Comparison of ENCODE assay signal across 1 cellular context in the genomic region with DNA sequence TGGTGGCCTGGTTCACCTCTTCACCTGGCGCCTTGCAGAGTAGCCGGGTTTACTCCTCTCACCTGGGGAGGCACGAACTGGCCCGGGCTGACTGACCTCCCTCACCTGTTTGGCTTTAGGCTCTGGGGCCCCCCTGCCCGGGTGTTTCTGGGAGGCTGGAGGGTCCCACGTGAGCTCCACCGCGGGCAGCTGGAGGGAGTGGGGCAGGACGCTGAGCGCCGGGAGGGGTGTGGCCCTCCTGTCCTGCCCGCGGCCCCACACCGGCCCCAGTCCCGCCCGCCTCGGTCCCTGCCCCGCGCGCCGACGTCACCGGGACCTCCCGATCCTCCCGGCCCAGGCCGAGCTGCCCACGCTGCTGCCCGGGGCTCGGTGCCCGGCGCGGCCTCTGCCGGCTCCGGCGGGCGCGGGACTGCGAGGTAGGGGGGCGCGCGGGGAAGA.
TF ChIP-seq lines count a peak whose summit lies in the region.

A gene with protein sequence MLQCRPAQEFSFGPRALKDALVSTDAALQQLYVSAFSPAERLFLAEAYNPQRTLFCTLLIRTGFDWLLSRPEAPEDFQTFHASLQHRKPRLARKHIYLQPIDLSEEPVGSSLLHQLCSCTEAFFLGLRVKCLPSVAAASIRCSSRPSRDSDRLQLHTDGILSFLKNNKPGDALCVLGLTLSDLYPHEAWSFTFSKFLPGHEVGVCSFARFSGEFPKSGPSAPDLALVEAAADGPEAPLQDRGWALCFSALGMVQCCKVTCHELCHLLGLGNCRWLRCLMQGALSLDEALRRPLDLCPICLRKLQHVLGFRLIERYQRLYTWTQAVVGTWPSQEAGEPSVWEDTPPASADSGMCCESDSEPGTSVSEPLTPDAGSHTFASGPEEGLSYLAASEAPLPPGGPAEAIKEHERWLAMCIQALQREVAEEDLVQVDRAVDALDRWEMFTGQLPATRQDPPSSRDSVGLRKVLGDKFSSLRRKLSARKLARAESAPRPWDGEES (plus strand): TSS at position 322 of the 438 bp plus-strand sequence. CDS start 12,250 bp downstream, outside the sequence.

TF ChIP-seq in WTC11, 78 proteins besides CTCF, POLR2A, EP300 and RAD21 (continued from another document):
- TF ChIP-seq, protein P1, sequence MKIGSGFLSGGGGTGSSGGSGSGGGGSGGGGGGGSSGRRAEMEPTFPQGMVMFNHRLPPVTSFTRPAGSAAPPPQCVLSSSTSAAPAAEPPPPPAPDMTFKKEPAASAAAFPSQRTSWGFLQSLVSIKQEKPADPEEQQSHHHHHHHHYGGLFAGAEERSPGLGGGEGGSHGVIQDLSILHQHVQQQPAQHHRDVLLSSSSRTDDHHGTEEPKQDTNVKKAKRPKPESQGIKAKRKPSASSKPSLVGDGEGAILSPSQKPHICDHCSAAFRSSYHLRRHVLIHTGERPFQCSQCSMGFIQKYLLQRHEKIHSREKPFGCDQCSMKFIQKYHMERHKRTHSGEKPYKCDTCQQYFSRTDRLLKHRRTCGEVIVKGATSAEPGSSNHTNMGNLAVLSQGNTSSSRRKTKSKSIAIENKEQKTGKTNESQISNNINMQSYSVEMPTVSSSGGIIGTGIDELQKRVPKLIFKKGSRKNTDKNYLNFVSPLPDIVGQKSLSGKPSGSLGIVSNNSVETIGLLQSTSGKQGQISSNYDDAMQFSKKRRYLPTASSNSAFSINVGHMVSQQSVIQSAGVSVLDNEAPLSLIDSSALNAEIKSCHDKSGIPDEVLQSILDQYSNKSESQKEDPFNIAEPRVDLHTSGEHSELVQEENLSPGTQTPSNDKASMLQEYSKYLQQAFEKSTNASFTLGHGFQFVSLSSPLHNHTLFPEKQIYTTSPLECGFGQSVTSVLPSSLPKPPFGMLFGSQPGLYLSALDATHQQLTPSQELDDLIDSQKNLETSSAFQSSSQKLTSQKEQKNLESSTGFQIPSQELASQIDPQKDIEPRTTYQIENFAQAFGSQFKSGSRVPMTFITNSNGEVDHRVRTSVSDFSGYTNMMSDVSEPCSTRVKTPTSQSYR (CRISPR knock-in tag; IDR thresholded peaks at IDR 0.05), result no peak
- TF ChIP-seq GTF2I (CRISPR knock-in tag; conservative IDR thresholded peaks at IDR 0.05) (no peak), ZNF219 (CRISPR knock-in tag; IDR thresholded peaks at IDR 0.05; ENCODE audit: borderline replicate concordance) (no peak), NR3C1 (CRISPR knock-in tag; conservative IDR thresholded peaks at IDR 0.05; ENCODE audit: low read depth) (no peak)
- TF ChIP-seq, protein P2, sequence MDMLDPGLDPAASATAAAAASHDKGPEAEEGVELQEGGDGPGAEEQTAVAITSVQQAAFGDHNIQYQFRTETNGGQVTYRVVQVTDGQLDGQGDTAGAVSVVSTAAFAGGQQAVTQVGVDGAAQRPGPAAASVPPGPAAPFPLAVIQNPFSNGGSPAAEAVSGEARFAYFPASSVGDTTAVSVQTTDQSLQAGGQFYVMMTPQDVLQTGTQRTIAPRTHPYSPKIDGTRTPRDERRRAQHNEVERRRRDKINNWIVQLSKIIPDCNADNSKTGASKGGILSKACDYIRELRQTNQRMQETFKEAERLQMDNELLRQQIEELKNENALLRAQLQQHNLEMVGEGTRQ (CRISPR knock-in tag; IDR thresholded peaks at IDR 0.05), result peak; percentile 28; the same call in 1 of the 2 replicates
- TF ChIP-seq, protein P3, sequence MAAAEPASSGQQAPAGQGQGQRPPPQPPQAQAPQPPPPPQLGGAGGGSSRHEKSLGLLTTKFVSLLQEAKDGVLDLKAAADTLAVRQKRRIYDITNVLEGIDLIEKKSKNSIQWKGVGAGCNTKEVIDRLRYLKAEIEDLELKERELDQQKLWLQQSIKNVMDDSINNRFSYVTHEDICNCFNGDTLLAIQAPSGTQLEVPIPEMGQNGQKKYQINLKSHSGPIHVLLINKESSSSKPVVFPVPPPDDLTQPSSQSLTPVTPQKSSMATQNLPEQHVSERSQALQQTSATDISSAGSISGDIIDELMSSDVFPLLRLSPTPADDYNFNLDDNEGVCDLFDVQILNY (CRISPR knock-in tag; IDR thresholded peaks at IDR 0.05), result peak; percentile 32; the same call in 1 of the 2 replicates
